Comparison of ENCODE assay signal across 16 cellular contexts in genomic region chr1:165837838-165838364, GRCh38. TPM values are rescaled to one million over a fixed set of nuclear protein-coding genes. Genes with fewer than 3 reads are reported as not detected.
DNase-seq lines count a peak whose midpoint lies in the region; ATAC-seq, FAIRE-seq and TF ChIP-seq lines count a peak whose summit lies in the region.
"Had no signal": no experiment of that assay in that cellular context is flagged by ENCODE, and none has a peak within 500 bp of the region (broad histone marks: within the 10 kb centered on the region; RNA-seq: fewer than 3 reads in every experiment).

No MANE protein-coding gene starts in this region.

- H3K27me3 Mint-ChIP-seq in GM23338 (ENCODE audit: insufficient read depth, low read depth, poor library complexity) (peaks cover 8% of the 10 kb centered on the region), endodermal cell (ENCODE audit: insufficient read depth) (no peaks in the 10 kb centered on the region)

- ATAC-seq in GM23338 (no peak), pancreas (peak; percentile 51 to 81 (median 76)), aorta (ENCODE audit: low FRiP score) (no peak)

- H3K9me3 ChIP-seq in Loucy (ENCODE audit: insufficient read depth, low read depth, low read length), result no peaks in the 10 kb centered on the region
- no peaks in the 10 kb centered on the region for H3K9me3 ChIP-seq in endodermal cell (ENCODE audit: control insufficient read depth, low read length)
- H3K9me3 ChIP-seq in pancreas, result no peaks in the 10 kb centered on the region
- H3K9me3 ChIP-seq in aorta (ENCODE audit: control insufficient read depth, low read length), result no peaks in the 10 kb centered on the region

- in situ Hi-C loops in GM13977 (cut with MboI; ENCODE audit: low pct_unique_long_range_greater_than_20kb, low sequenced_read_pairs, unreplicated experiment), result no loop called here
- in situ Hi-C loops in GM13976 (cut with MboI; ENCODE audit: low sequenced_read_pairs, unreplicated experiment), result no loop called here

- H3K27ac Mint-ChIP-seq in GM23338 (peak overlapping the region; percentile 5; the same call in 1 of the 2 replicates), endodermal cell (no peak overlapping the region)

- no peak for FAIRE-seq in pancreas (lab: Jason Lieb, UNC)
- FAIRE-seq: G401.6, H1 had no signal

- H3K4me3 Mint-ChIP-seq in GM23338, result no peak overlapping the region; the same call in 2 of the 3 replicates
- H3K4me3 Mint-ChIP-seq in endodermal cell, result no peak overlapping the region

- H3K4me1 ChIP-seq in GM23338 (ENCODE audit: insufficient read depth) (peaks cover 93% of the 10 kb centered on the region), Loucy (ENCODE audit: insufficient read depth, low read length, poor library complexity, severe bottlenecking) (peaks cover 78% of the 10 kb centered on the region), endodermal cell (ENCODE audit: control insufficient read depth, insufficient read depth, low read length) (peaks cover 17% of the 10 kb centered on the region), pancreas (peaks cover 7 to 32% (median 32%) of the 10 kb centered on the region in 3 donors), aorta (ENCODE audit: control insufficient read depth in 1 of 2, insufficient read depth in 2 of 2, low read length in 2 of 2) (peaks cover 0 to 2% of the 10 kb centered on the region in 2 donors)

- H3K27me3 ChIP-seq in GM23338 (ENCODE audit: insufficient read depth) (no peaks in the 10 kb centered on the region), Loucy (ENCODE audit: insufficient read depth, low read length, poor library complexity, severe bottlenecking) (no peaks in the 10 kb centered on the region), endodermal cell (ENCODE audit: control insufficient read depth, insufficient read depth, low read length, poor library complexity, severe bottlenecking) (no peaks in the 10 kb centered on the region), pancreas (no peaks in the 10 kb centered on the region), aorta (ENCODE audit: control insufficient read depth in 1 of 2, insufficient read depth in 2 of 2, low read length in 1 of 2) (no peaks in the 10 kb centered on the region)

- H3K4me3 ChIP-seq in GM23338, result 0 out of 2 replicates have a peak overlapping the region, but pooled peaks have one; percentile 9
- H3K4me3 ChIP-seq in Loucy (ENCODE audit: low read length, poor library complexity, severe bottlenecking), result no peak overlapping the region
- no peak overlapping the region for H3K4me3 ChIP-seq in endodermal cell (ENCODE audit: low read length)
- H3K4me3 ChIP-seq in pancreas, result no peak overlapping the region
- H3K4me3 ChIP-seq in aorta (ENCODE audit: low read length in 2 of 2), result no peak overlapping the region

- no peaks in the 10 kb centered on the region for H3K36me3 ChIP-seq in GM23338 (ENCODE audit: insufficient read depth)
- peaks cover 6% of the 10 kb centered on the region; the same call in 1 of the 2 replicates for H3K36me3 ChIP-seq in Loucy (ENCODE audit: insufficient read depth, low read length)
- H3K36me3 ChIP-seq in endodermal cell (ENCODE audit: control insufficient read depth, insufficient read depth, low read length), result no peaks in the 10 kb centered on the region
- no peaks in the 10 kb centered on the region for H3K36me3 ChIP-seq in pancreas
- no peaks in the 10 kb centered on the region for H3K36me3 ChIP-seq in aorta (ENCODE audit: control insufficient read depth in 1 of 2, insufficient read depth in 2 of 2, low read length in 1 of 2)

- no peak overlapping the region for H2AFZ ChIP-seq in GM23338
- H2AFZ ChIP-seq in Loucy (ENCODE audit: low read length), result no peak overlapping the region

- H3F3A ChIP-seq in GM23338 (replicated peaks; ENCODE audit: low read depth), result peaks cover 4% of the 10 kb centered on the region; the same call in 1 of the 2 replicates
- H3F3A ChIP-seq in Loucy (ENCODE audit: low read depth), result no peaks in the 10 kb centered on the region

- DNase-seq in GM23338 (ENCODE audit: low spot score), result no peak
- DNase-seq in endodermal cell, result peak; percentile 19
- no peak for DNase-seq in pancreas
- no peak for DNase-seq in GM13977 (ENCODE audit: low spot score)
- no peak for DNase-seq in GM13976 (ENCODE audit: low spot score)
- DNase-seq in aorta, result no peak
- DNase-seq: C1 segment of cervical spinal cord, COR-L47, DMS153, Karpas-422, NCI-H1930, NCI-H510A, SIG-M5 had no signal

- no peak overlapping the region; the same call in 1 of the 2 replicates for H3K27ac ChIP-seq in GM23338 (ENCODE audit: low read depth)
- no peak overlapping the region for H3K27ac ChIP-seq in endodermal cell (ENCODE audit: low read depth, low read length)
- H3K27ac ChIP-seq in pancreas, result no peak overlapping the region
- no peak overlapping the region for H3K27ac ChIP-seq in aorta (ENCODE audit: low read depth in 1 of 2, low read length in 2 of 2)

- H3K4me2 ChIP-seq in GM23338 (peak overlapping the region; percentile 62), Loucy (ENCODE audit: low read depth, low read length, poor library complexity, severe bottlenecking) (peak overlapping the region; percentile 57)

- peaks cover 85% of the 10 kb centered on the region for H4K20me1 ChIP-seq in GM23338 (replicated peaks; ENCODE audit: insufficient read depth)
- H4K20me1 ChIP-seq in Loucy (ENCODE audit: insufficient read depth, low read length, poor library complexity, severe bottlenecking), result peaks cover 95% of the 10 kb centered on the region

- H3K36me3 Mint-ChIP-seq in GM23338 (ENCODE audit: low read depth), result 0 out of 3 replicates have a peak, but pooled peaks cover 6% of the 10 kb centered on the region
- H3K36me3 Mint-ChIP-seq in endodermal cell (ENCODE audit: low read depth), result peaks cover 9% of the 10 kb centered on the region

- H3K9me2 ChIP-seq in GM23338 (ENCODE audit: insufficient read depth), result no peaks in the 10 kb centered on the region
- H3K9me2 ChIP-seq in Loucy (replicated peaks; ENCODE audit: low read depth, low read length), result no peaks in the 10 kb centered on the region

- 91 to 95% methylated on average over 6 of the region's 6 CpGs for WGBS in endodermal cell (ENCODE audit: insufficient coverage in 1 of 2, insufficient read length in 1 of 2), 2 experiments
- WGBS in pancreas, 2 donors, result 44 to 45% methylated on average over 6 of the region's 6 CpGs
- WGBS in aorta, 2 donors, result 40 to 43% methylated on average over 6 of the region's 6 CpGs

- H3K79me2 ChIP-seq in GM23338 (replicated peaks; ENCODE audit: insufficient read depth), result peaks cover 100% of the 10 kb centered on the region
- peaks cover 100% of the 10 kb centered on the region for H3K79me2 ChIP-seq in Loucy (ENCODE audit: insufficient read depth, low read length)

- H3K4me1 Mint-ChIP-seq in GM23338, result peaks cover 76% of the 10 kb centered on the region
- H3K4me1 Mint-ChIP-seq in endodermal cell, result peaks cover 45% of the 10 kb centered on the region

- H3K9ac ChIP-seq in Loucy (ENCODE audit: low read depth, low read length, poor library complexity, severe bottlenecking) (no peak overlapping the region), endodermal cell (ENCODE audit: extremely low read depth, low read length, poor library complexity, severe bottlenecking) (no peak overlapping the region)

- no peak for TF ChIP-seq CTCF in GM23338 (conservative IDR thresholded peaks at IDR 0.05; ENCODE audit: low read depth in 2 of 2)
- TF ChIP-seq CTCF in Loucy (conservative IDR thresholded peaks at IDR 0.05; ENCODE audit: low read length), result no peak
- TF ChIP-seq CTCF in endodermal cell (conservative IDR thresholded peaks at IDR 0.05), result no peak
- TF ChIP-seq CTCF in pancreas (IDR thresholded peaks at IDR 0.05), result no peak
- no peak for TF ChIP-seq CTCF in GM13977 (IDR thresholded peaks at IDR 0.05; ENCODE audit: extremely low read depth, insufficient read depth, missing control alignments)
- no peak for TF ChIP-seq CTCF in GM13976 (IDR thresholded peaks at IDR 0.05; ENCODE audit: borderline replicate concordance, control extremely low read depth, extremely low read depth, insufficient read depth, missing control alignments)

- H3K9me3 Mint-ChIP-seq in GM23338 (no peaks in the 10 kb centered on the region), endodermal cell (no peaks in the 10 kb centered on the region)

- intact Hi-C loops in pancreas (cut with DNase I) (no loop called here), aorta (cut with DNase I) (no loop called here)

TF ChIP-seq in GM23338, 12 proteins besides CTCF, POLR2A, EP300 and RAD21:
- no peak for TF ChIP-seq EZH2phosphoT487 (IDR thresholded peaks at IDR 0.05; ENCODE audit: unreplicated experiment)
TF ChIP-seq in GM23338: peak in this region for 0.

RNA-seq across cellular contexts. Expression of gene UCK2, which starts 10.5 kb away (rescaled TPM):
- 141 and 149 TPM in 2 replicates for total RNA-seq in GM23338 (2014; rRNA removed; shearing (Covaris generic))
- polyA plus RNA-seq in GM23338 (2016; fragmentation: Nextera tagmentation; extraction: Ambion mirVana), result 101 and 104 TPM in 2 replicates
- 10 to 100 TPM; 65.8 to 73.6 TPM for total RNA-seq in endodermal cell
- 56.3 TPM for polyA plus RNA-seq in endodermal cell (2013, experiment 1 of 2)
- polyA plus RNA-seq in endodermal cell (2013, experiment 2 of 2), result 54.6 TPM
- 10 to 100 TPM; 13.0 to 25.5 (median 17.0) TPM for total RNA-seq in pancreas
- polyA plus RNA-seq in pancreas, result 10 to 100 TPM; 10.6 to 11.1 TPM
- 10 to 100 TPM; 27.2 to 31.1 TPM for total RNA-seq in aorta
- polyA plus RNA-seq in aorta, result 10 to 100 TPM in 1 of 2 donors, 1 to 10 TPM in 1; 7.2 to 12.6 TPM

Comparison
In these comparisons a context has a peak if more than half of its experiments do, and no peak if none do; other contexts are left out.
1. ATAC-seq: peak in pancreas (4 of 4); none in GM23338 (single experiment) and aorta (single experiment).